ENCODE assay signal across 1 cellular context in genomic region chr2:196143641-196144236, GRCh38.
TF ChIP-seq lines count a peak whose summit lies in the region.

No MANE protein-coding gene starts in this region.

TF ChIP-seq in IMR-90, 13 proteins besides CTCF, POLR2A, EP300 and RAD21 (continued from another document):
- TF ChIP-seq MXI1 (IDR thresholded peaks at IDR 0.05; ENCODE audit: borderline replicate concordance, low read depth, low read length) (no peak), USF2 (IDR thresholded peaks at IDR 0.05; ENCODE audit: low read depth, low read length) (no peak), BHLHE40 (IDR thresholded peaks at IDR 0.05; ENCODE audit: low read depth, low read length) (no peak), CEBPB (IDR thresholded peaks at IDR 0.05; ENCODE audit: low read depth, low read length) (no peak), SMC3 (IDR thresholded peaks at IDR 0.05; ENCODE audit: low read depth, low read length) (no peak), MAFK (IDR thresholded peaks at IDR 0.05; ENCODE audit: low read depth, low read length) (no peak), ELK1 (IDR thresholded peaks at IDR 0.05; ENCODE audit: borderline replicate concordance, low read depth, low read length) (no peak), NFE2L2 (IDR thresholded peaks at IDR 0.05; ENCODE audit: low read depth, low read length) (no peak), RFX5 (IDR thresholded peaks at IDR 0.05; ENCODE audit: low read depth, low read length) (no peak), MAZ (IDR thresholded peaks at IDR 0.05; ENCODE audit: borderline replicate concordance, low read depth, low read length) (no peak)
